ENCODE assay signal across 9 cellular contexts in genomic region chr14:60151715-60152114, GRCh38. TPM values are rescaled to one million over a fixed set of nuclear protein-coding genes. Genes with fewer than 3 reads are reported as not detected.
DNase-seq lines count a peak whose midpoint lies in the region; ATAC-seq, FAIRE-seq and TF ChIP-seq lines count a peak whose summit lies in the region.
"Had no signal": no experiment of that assay in that cellular context is flagged by ENCODE, and none has a peak within 500 bp of the region (broad histone marks: within the 10 kb centered on the region; RNA-seq: fewer than 3 reads in every experiment).

No MANE protein-coding gene starts in this region.

- in situ Hi-C loops in HepG2 (cut with HindIII; ENCODE audit: extremely low pct_ligation_motif_present, low pct_unique_long_range_greater_than_20kb) (no loop called here), SK-MEL-5 (cut with HindIII; ENCODE audit: low pct_unique_long_range_greater_than_20kb, low sequenced_read_pairs) (no loop called here)

- peaks cover 9% of the 10 kb centered on the region for H3K4me1 Mint-ChIP-seq in glutamatergic neuron (ENCODE audit: low read depth, unreplicated experiment)

- no peaks in the 10 kb centered on the region for H3K27me3 ChIP-seq in liver (ENCODE audit: control insufficient read depth in 4 of 4, insufficient read depth in 4 of 4, low read length in 3 of 4)
- H3K27me3 ChIP-seq in HepG2 (ENCODE audit: control insufficient read depth in 1 of 2, insufficient read depth in 2 of 2, low read length in 2 of 2), result no peaks in the 10 kb centered on the region
- H3K27me3 ChIP-seq in skeletal muscle tissue (ENCODE audit: control insufficient read depth in 3 of 3, insufficient read depth in 3 of 3, low read length in 3 of 3), result no peaks in the 10 kb centered on the region

- H3K9ac ChIP-seq in liver (ENCODE audit: low read depth in 1 of 2, low read length in 2 of 2) (no peak overlapping the region), HepG2 (ENCODE audit: insufficient read depth, low read depth, low read length) (no peak overlapping the region), skeletal muscle tissue (ENCODE audit: low read depth in 1 of 3, low read length in 3 of 3) (peak overlapping the region in 1 of 3 donors; percentile 48)

- ATAC-seq in HepG2 (no peak), HG03520 (IDR thresholded peaks at IDR 0.05; ENCODE audit: unreplicated experiment) (peak; percentile 69), HG03045 (IDR thresholded peaks at IDR 0.05; ENCODE audit: unreplicated experiment) (no peak)

- H3K4me3 ChIP-seq in liver (ENCODE audit: low read depth in 1 of 3, low read length in 3 of 3) (no peak overlapping the region), HepG2 (replicated peaks in 1 of 3; ENCODE audit: insufficient read depth in 1 of 3, low read depth in 2 of 3, low read length in 3 of 3) (no peak overlapping the region), skeletal muscle tissue (ENCODE audit: low read length in 3 of 3) (no peak overlapping the region)

- H3K36me3 ChIP-seq in liver (ENCODE audit: control insufficient read depth in 4 of 4, insufficient read depth in 3 of 4, low read depth in 1 of 4, low read length in 3 of 4) (peaks cover 0 to 15% (median 11%) of the 10 kb centered on the region in 4 donors), HepG2 (replicated peaks in 1 of 2; ENCODE audit: control insufficient read depth in 1 of 2, insufficient read depth in 2 of 2, low read length in 2 of 2) (peaks cover 0 to 20% of the 10 kb centered on the region in 2 experiments; a peak in 2 of 5 replicates), skeletal muscle tissue (ENCODE audit: control insufficient read depth in 3 of 3, insufficient read depth in 3 of 3, low read length in 3 of 3) (peaks cover 8 to 36% (median 34%) of the 10 kb centered on the region in 3 donors)

- no peaks in the 10 kb centered on the region for H3K79me2 ChIP-seq in HepG2 (ENCODE audit: insufficient read depth, low read length)

- FAIRE-seq in HepG2 (lab: Jason Lieb, UNC), result no peak

- no peak overlapping the region for H3K4me2 ChIP-seq in HepG2 (ENCODE audit: low read depth, low read length)

- no peak for TF ChIP-seq EP300 in HepG2 (IDR thresholded peaks at IDR 0.05; ENCODE audit: low read depth in 2 of 2, low read length in 2 of 2)
- no peak for TF ChIP-seq EP300 in HepG2 (CRISPR knock-in tag; IDR thresholded peaks at IDR 0.05; ENCODE audit: borderline replicate concordance)

- TF ChIP-seq CTCF in liver (IDR thresholded peaks at IDR 0.05; ENCODE audit: low read depth, low read length, missing input control) (no peak), HepG2 (CRISPR knock-in tag; IDR thresholded peaks at IDR 0.05) (no peak), glutamatergic neuron (IDR thresholded peaks at IDR 0.05; ENCODE audit: partially characterized antibody, unreplicated experiment) (no peak)

- no peaks in the 10 kb centered on the region for H4K20me1 ChIP-seq in HepG2 (ENCODE audit: insufficient read depth, low read length)

- no TSS peak for BruUV-seq in HepG2 (replicated peaks; lab: Mats Ljungman, UMichigan)

- peak overlapping the region; percentile 79 for H3K27ac Mint-ChIP-seq in glutamatergic neuron (ENCODE audit: unreplicated experiment)

- intact Hi-C loops in HepG2 (cut with micrococcal nuclease; ENCODE audit: unreplicated experiment), result no loop called here

- TF ChIP-seq POLR2A in HepG2 (IDR thresholded peaks at IDR 0.05; ENCODE audit: insufficient read depth in 1 of 2, low read depth in 2 of 2, low read length in 2 of 2), result no peak

- no peak for DNase-seq in HepG2 (ENCODE audit: low spot score)
- peak; percentile 82 for DNase-seq in SK-MEL-5 (ENCODE audit: low read depth, low spot score)
- DNase-seq in activated naive CD4-positive, alpha-beta T cell (lab: John Stamatoyannopoulos, UW), result peak; percentile 3 to 52 (median 24)
- DNase-seq in glutamatergic neuron, result peak; percentile 55

- H3K4me3 Mint-ChIP-seq in glutamatergic neuron (ENCODE audit: unreplicated experiment), result peak overlapping the region; percentile 15
- H3K4me3 Mint-ChIP-seq: neural crest cell had no signal

- no peaks in the 10 kb centered on the region for H3K9me3 ChIP-seq in liver (ENCODE audit: control insufficient read depth in 4 of 4, low read length in 3 of 4)
- no peaks in the 10 kb centered on the region for H3K9me3 ChIP-seq in HepG2 (ENCODE audit: low read length)
- no peaks in the 10 kb centered on the region for H3K9me3 ChIP-seq in skeletal muscle tissue (ENCODE audit: control insufficient read depth in 3 of 3, low read length in 3 of 3)

- CTCF ChIA-PET in HepG2 (lab: Yijun Ruan, JAX; ENCODE audit: low intra/inter-chr PET ratio, low total read pairs), result no interaction called here

- H3K4me1 ChIP-seq in liver (ENCODE audit: control insufficient read depth in 4 of 4, insufficient read depth in 4 of 4, low read length in 3 of 4), result no peaks in the 10 kb centered on the region
- H3K4me1 ChIP-seq in HepG2 (ENCODE audit: insufficient read depth, low read length), result no peaks in the 10 kb centered on the region
- peaks cover 12 to 35% (median 16%) of the 10 kb centered on the region in 3 donors for H3K4me1 ChIP-seq in skeletal muscle tissue (ENCODE audit: control insufficient read depth in 3 of 3, insufficient read depth in 3 of 3, low read length in 3 of 3)

- 57% methylated on average over 3 of the region's 3 CpGs for WGBS in liver
- 100% methylated on average over 3 of the region's 3 CpGs for WGBS in HepG2 (ENCODE audit: low lambda C conversion rate)

- H3K27me3 Mint-ChIP-seq in glutamatergic neuron (ENCODE audit: unreplicated experiment), result peaks cover 2% of the 10 kb centered on the region

- no peaks in the 10 kb centered on the region for H3K36me3 Mint-ChIP-seq in glutamatergic neuron (ENCODE audit: unreplicated experiment)

- H3K27ac ChIP-seq in liver (ENCODE audit: low read depth in 1 of 2, low read length in 2 of 2) (peak overlapping the region; percentile 13 to 61), HepG2 (ENCODE audit: extremely low read length, insufficient read depth, low read length) (no peak overlapping the region), skeletal muscle tissue (ENCODE audit: low read depth, low read length) (peak overlapping the region; percentile 72)

- no peak overlapping the region for H2AFZ ChIP-seq in HepG2 (ENCODE audit: low read length)

- peaks cover 4% of the 10 kb centered on the region for H3K9me3 Mint-ChIP-seq in glutamatergic neuron (ENCODE audit: unreplicated experiment)
- H3K9me3 Mint-ChIP-seq: neural crest cell had no signal

- TF ChIP-seq RAD21 in liver (IDR thresholded peaks at IDR 0.05) (no peak), HepG2 (CRISPR knock-in tag; IDR thresholded peaks at IDR 0.05) (no peak)

- POLR2A ChIA-PET in HepG2 (lab: Yijun Ruan, JAX), result no interaction called here

RNA-seq across cellular contexts. Expression of gene DHRS7, which starts 13.5 kb away (rescaled TPM):
- 100 to 1,000 TPM in 1 of 2 donors, 10 to 100 TPM in 1; 42.1 to 180 TPM for total RNA-seq in liver
- polyA plus RNA-seq in liver, result 10 to 100 TPM; 71.6 to 89.0 TPM
- total RNA-seq in HepG2 (2016; rRNA removed; fragmentation: Illumina TruSeq; extraction: Trizol), result 25.2 and 44.4 TPM in 2 replicates
- 7.9 and 8.6 TPM in 2 replicates for total RNA-seq in HepG2 (2016; cell fraction: cytosol; rRNA removed; fragmentation: Illumina TruSeq; extraction: Trizol; ENCODE audit: low read depth)
- 26.3 and 40.3 TPM in 2 replicates for total RNA-seq in HepG2 (2016; cell fraction: insoluble cytoplasmic fraction; rRNA removed; fragmentation: Illumina TruSeq; extraction: Trizol)
- total RNA-seq in HepG2 (2016; cell fraction: membrane; rRNA removed; fragmentation: Illumina TruSeq; extraction: Trizol), result 9.4 and 10.7 TPM in 2 replicates
- 30.8 and 35.0 TPM in 2 replicates for total RNA-seq in HepG2 (2016; cell fraction: nucleus; rRNA removed; fragmentation: Illumina TruSeq; extraction: Trizol)
- polyA plus RNA-seq in HepG2 (2011; rRNA removed), result 17.0 and 20.8 TPM in 2 replicates
- polyA plus RNA-seq in HepG2 (2011; cell fraction: cytosol; rRNA removed), result 19.3 and 24.1 TPM in 2 replicates
- polyA plus RNA-seq in HepG2 (2011; cell fraction: nucleus; rRNA removed), result 9.2 and 12.0 TPM in 2 replicates
- polyA plus RNA-seq in HepG2 (2012), result 23.8 and 32.5 TPM in 2 replicates
- 6.4 and 6.9 TPM in 2 replicates for polyA plus RNA-seq in HepG2 (2016; cell fraction: cytosol; fragmentation: Illumina TruSeq; extraction: Trizol; ENCODE audit: low read depth)
- polyA plus RNA-seq in HepG2 (2016; cell fraction: insoluble cytoplasmic fraction; fragmentation: Illumina TruSeq; extraction: Trizol; ENCODE audit: low read depth), result 21.8 and 23.9 TPM in 2 replicates
- 8.3 and 8.6 TPM in 2 replicates for polyA plus RNA-seq in HepG2 (2016; cell fraction: membrane; fragmentation: Illumina TruSeq; extraction: Trizol; ENCODE audit: low read depth)
- polyA plus RNA-seq in HepG2 (2016; cell fraction: nucleus; fragmentation: Illumina TruSeq; extraction: Trizol; ENCODE audit: insufficient read depth, low read depth), result 38.7 and 45.9 TPM in 2 replicates
- 9.0 and 23.9 TPM in 2 replicates for polyA minus RNA-seq in HepG2 (2011; rRNA and poly(A)+ RNA removed; ENCODE audit: low replicate concordance)
- polyA minus RNA-seq in HepG2 (2011; cell fraction: cytosol; rRNA and poly(A)+ RNA removed), result 15.3 and 15.4 TPM in 2 replicates
- polyA minus RNA-seq in HepG2 (2011; cell fraction: nucleus; rRNA and poly(A)+ RNA removed), result 11.6 and 15.4 TPM in 2 replicates
- total RNA-seq in SK-MEL-5 (2014; rRNA removed; shearing (Covaris generic)), result 103 and 110 TPM in 2 replicates
- 80.0 and 104 TPM in 2 replicates for polyA plus RNA-seq in SK-MEL-5 (2015; cell fraction: cytosol; rRNA removed)
- 9.2 and 11.8 TPM in 2 replicates for polyA plus RNA-seq in SK-MEL-5 (2015; cell fraction: nucleus; rRNA removed)
- 74.8 TPM for total RNA-seq in glutamatergic neuron (ENCODE audit: unreplicated experiment)
- 139 TPM for total RNA-seq in skeletal muscle tissue

RNA-seq across cellular contexts. Expression of gene PCNX4, which starts 60.0 kb away (rescaled TPM):
- total RNA-seq in liver (10 to 100 TPM; 20.8 to 30.6 TPM), HepG2 (2016; rRNA removed; fragmentation: Illumina TruSeq; extraction: Trizol) (30.0 and 43.0 TPM in 2 replicates), glutamatergic neuron (ENCODE audit: unreplicated experiment) (80.6 TPM), skeletal muscle tissue (29.2 TPM)
- polyA plus RNA-seq in liver (1 to 10 TPM; 5.4 to 7.3 TPM), HepG2 (2011; rRNA removed) (21.0 and 28.6 TPM in 2 replicates)
- 19.6 and 24.9 TPM in 2 replicates for total RNA-seq in HepG2 (2016; cell fraction: cytosol; rRNA removed; fragmentation: Illumina TruSeq; extraction: Trizol; ENCODE audit: low read depth)
- 33.4 and 40.0 TPM in 2 replicates for total RNA-seq in HepG2 (2016; cell fraction: insoluble cytoplasmic fraction; rRNA removed; fragmentation: Illumina TruSeq; extraction: Trizol)
- total RNA-seq in HepG2 (2016; cell fraction: membrane; rRNA removed; fragmentation: Illumina TruSeq; extraction: Trizol), result 31.6 and 37.0 TPM in 2 replicates
- total RNA-seq in HepG2 (2016; cell fraction: nucleus; rRNA removed; fragmentation: Illumina TruSeq; extraction: Trizol), result 55.1 and 58.5 TPM in 2 replicates
- polyA plus RNA-seq in HepG2 (2011; cell fraction: cytosol; rRNA removed), result 14.9 and 22.6 TPM in 2 replicates
- 41.6 and 44.6 TPM in 2 replicates for polyA plus RNA-seq in HepG2 (2011; cell fraction: nucleus; rRNA removed)
- polyA plus RNA-seq in HepG2 (2012), result 10.7 and 17.0 TPM in 2 replicates
- 1.3 and 1.4 TPM in 2 replicates for polyA plus RNA-seq in HepG2 (2016; cell fraction: cytosol; fragmentation: Illumina TruSeq; extraction: Trizol; ENCODE audit: low read depth)
- polyA plus RNA-seq in HepG2 (2016; cell fraction: insoluble cytoplasmic fraction; fragmentation: Illumina TruSeq; extraction: Trizol; ENCODE audit: low read depth), result 28.1 and 29.8 TPM in 2 replicates
- polyA plus RNA-seq in HepG2 (2016; cell fraction: membrane; fragmentation: Illumina TruSeq; extraction: Trizol; ENCODE audit: low read depth), result 5.9 and 6.1 TPM in 2 replicates
- polyA plus RNA-seq in HepG2 (2016; cell fraction: nucleus; fragmentation: Illumina TruSeq; extraction: Trizol; ENCODE audit: insufficient read depth, low read depth), result 62.1 and 73.2 TPM in 2 replicates
- polyA minus RNA-seq in HepG2 (2011; rRNA and poly(A)+ RNA removed; ENCODE audit: low replicate concordance), result 62.6 and 74.0 TPM in 2 replicates
- 18.1 and 18.8 TPM in 2 replicates for polyA minus RNA-seq in HepG2 (2011; cell fraction: cytosol; rRNA and poly(A)+ RNA removed)
- 105 and 123 TPM in 2 replicates for polyA minus RNA-seq in HepG2 (2011; cell fraction: nucleus; rRNA and poly(A)+ RNA removed)
- total RNA-seq in SK-MEL-5 (2014; rRNA removed; shearing (Covaris generic)), result 54.8 and 55.1 TPM in 2 replicates
- polyA plus RNA-seq in SK-MEL-5 (2015; cell fraction: cytosol; rRNA removed), result 31.7 and 51.4 TPM in 2 replicates
- polyA plus RNA-seq in SK-MEL-5 (2015; cell fraction: nucleus; rRNA removed), result 95.5 and 128 TPM in 2 replicates
